ENCODE assay signal across 8 cellular contexts in genomic region chr1:117122297-117123025, GRCh38. TPM values are rescaled to one million over a fixed set of nuclear protein-coding genes. Genes with fewer than 3 reads are reported as not detected.
DNase-seq lines count a peak whose midpoint lies in the region; ATAC-seq and TF ChIP-seq lines count a peak whose summit lies in the region.

No MANE protein-coding gene starts in this region.

- intact Hi-C loops in activated T-helper 2 cell treated with anti-CD3 and anti-CD28 coated beads, Interferon-gamma antibody, Interleukin-2, Interleukin-4, amounts not matched to agents 10 μg/mL and 5 μg/mL and 100 μg/mL, durations not matched to agents 14 hours and 24 hours and 36 hours (cut with micrococcal nuclease): loop anchor here (1.0 to 10.0 kb wide), 2 partner anchors 62 to 242 kb away; partner anchors contain the start of genes MAN1A2 and TTF2
- intact Hi-C loops in lower leg skin (cut with DNase I; ENCODE audit: low total_unique reads): loop anchor here (5.0 kb wide), 1 partner anchor 55 kb away; no protein-coding TSS in a partner anchor

- H3K27me3 ChIP-seq in HL-60 (ENCODE audit: insufficient read depth, poor library complexity, severe bottlenecking): no peaks in the 10 kb centered on the region
- H3K27me3 ChIP-seq in iPS-15b (ENCODE audit: control insufficient read depth, insufficient read depth, low read length): no peaks in the 10 kb centered on the region

- no peak for ATAC-seq in stimulated activated memory B cell treated with anti-CD40 and anti-IgM and Interleukin-4, amounts not matched to agents 10 μg/mL and 1 μg/mL and 100 μg/mL, for 72 hours
- ATAC-seq in HG03342 (IDR thresholded peaks at IDR 0.05; ENCODE audit: unreplicated experiment): no peak
- ATAC-seq in GM21381 (IDR thresholded peaks at IDR 0.05; ENCODE audit: unreplicated experiment): no peak

- H3K36me3 Mint-ChIP-seq in activated T-helper 2 cell treated with anti-CD3 and anti-CD28 coated beads, Interferon-gamma antibody, Interleukin-2, Interleukin-4, amounts not matched to agents 10 μg/mL and 5 μg/mL and 100 μg/mL, durations not matched to agents 14 hours and 24 hours and 36 hours (ENCODE audit: low read depth): no peaks in the 10 kb centered on the region
- no peaks in the 10 kb centered on the region for H3K36me3 Mint-ChIP-seq in stimulated activated memory B cell treated with anti-CD40 and anti-IgM and Interleukin-4, amounts not matched to agents 10 μg/mL and 1 μg/mL and 100 μg/mL, for 72 hours

- H3K4me3 Mint-ChIP-seq in activated T-helper 2 cell treated with anti-CD3 and anti-CD28 coated beads, Interferon-gamma antibody, Interleukin-2, Interleukin-4, amounts not matched to agents 10 μg/mL and 5 μg/mL and 100 μg/mL, durations not matched to agents 14 hours and 24 hours and 36 hours (ENCODE audit: low read depth): peak overlapping the region; percentile 81
- H3K4me3 Mint-ChIP-seq in stimulated activated memory B cell treated with anti-CD40 and anti-IgM and Interleukin-4, amounts not matched to agents 10 μg/mL and 1 μg/mL and 100 μg/mL, for 72 hours: peak overlapping the region; percentile 85

- no peak for TF ChIP-seq POLR2A in lower leg skin (IDR thresholded peaks at IDR 0.05)

- peaks cover 2% of the 10 kb centered on the region for H3K4me1 ChIP-seq in iPS-15b (ENCODE audit: control insufficient read depth, insufficient read depth, low read length)

- H3K36me3 ChIP-seq in iPS-15b (ENCODE audit: control insufficient read depth, insufficient read depth, low read length): peaks cover 5% of the 10 kb centered on the region

- no peak for DNase-seq in HL-60 (ENCODE audit: low read depth in 1 of 2, low spot score in 1 of 2)
- DNase-seq in activated T-helper 2 cell treated with anti-CD3 and anti-CD28 coated beads, Interferon-gamma antibody, Interleukin-2, Interleukin-4, amounts not matched to agents 10 μg/mL and 5 μg/mL and 100 μg/mL, durations not matched to agents 14 hours and 24 hours and 36 hours (ENCODE audit: low spot score): no peak
- DNase-seq in lower leg skin (ENCODE audit: low spot score in 2 of 2): no peak
- no peak for DNase-seq in KBM-7

- H3K4me1 Mint-ChIP-seq in activated T-helper 2 cell treated with anti-CD3 and anti-CD28 coated beads, Interferon-gamma antibody, Interleukin-2, Interleukin-4, amounts not matched to agents 10 μg/mL and 5 μg/mL and 100 μg/mL, durations not matched to agents 14 hours and 24 hours and 36 hours (ENCODE audit: low read depth): peaks cover 5% of the 10 kb centered on the region
- peaks cover 7% of the 10 kb centered on the region for H3K4me1 Mint-ChIP-seq in stimulated activated memory B cell treated with anti-CD40 and anti-IgM and Interleukin-4, amounts not matched to agents 10 μg/mL and 1 μg/mL and 100 μg/mL, for 72 hours

- in situ Hi-C loops in KBM-7 (cut with MboI; ENCODE audit: low pct_unique_long_range_greater_than_20kb, low sequenced_read_pairs): no loop called here

- peak overlapping the region; percentile 60 for H3K4me3 ChIP-seq in HL-60 (replicated peaks; ENCODE audit: insufficient read depth, low read length)
- H3K4me3 ChIP-seq in iPS-15b (ENCODE audit: low read depth, low read length): peak overlapping the region; percentile 70
- H3K4me3 ChIP-seq in lower leg skin (ENCODE audit: low read depth, poor library complexity, severe bottlenecking): no peak overlapping the region

- no peak overlapping the region for H3K27ac Mint-ChIP-seq in activated T-helper 2 cell treated with anti-CD3 and anti-CD28 coated beads, Interferon-gamma antibody, Interleukin-2, Interleukin-4, amounts not matched to agents 10 μg/mL and 5 μg/mL and 100 μg/mL, durations not matched to agents 14 hours and 24 hours and 36 hours
- peak overlapping the region; percentile 69 for H3K27ac Mint-ChIP-seq in stimulated activated memory B cell treated with anti-CD40 and anti-IgM and Interleukin-4, amounts not matched to agents 10 μg/mL and 1 μg/mL and 100 μg/mL, for 72 hours

- TF ChIP-seq CTCF in HL-60 (IDR thresholded peaks at IDR 0.05; ENCODE audit: insufficient read depth, low read length): no peak
- no peak for TF ChIP-seq CTCF in lower leg skin (IDR thresholded peaks at IDR 0.05)

- H3K9me3 Mint-ChIP-seq in activated T-helper 2 cell treated with anti-CD3 and anti-CD28 coated beads, Interferon-gamma antibody, Interleukin-2, Interleukin-4, amounts not matched to agents 10 μg/mL and 5 μg/mL and 100 μg/mL, durations not matched to agents 14 hours and 24 hours and 36 hours: no peaks in the 10 kb centered on the region
- H3K9me3 Mint-ChIP-seq in stimulated activated memory B cell treated with anti-CD40 and anti-IgM and Interleukin-4, amounts not matched to agents 10 μg/mL and 1 μg/mL and 100 μg/mL, for 72 hours: no peaks in the 10 kb centered on the region

- no peak overlapping the region for H3K27ac ChIP-seq in HL-60 (replicated peaks)

- peak overlapping the region; percentile 56 for H3K9ac ChIP-seq in iPS-15b (ENCODE audit: low read depth, low read length)

- H3K9me3 ChIP-seq in iPS-15b (ENCODE audit: control insufficient read depth, insufficient read depth, low read length): no peaks in the 10 kb centered on the region

- H3K27me3 Mint-ChIP-seq in activated T-helper 2 cell treated with anti-CD3 and anti-CD28 coated beads, Interferon-gamma antibody, Interleukin-2, Interleukin-4, amounts not matched to agents 10 μg/mL and 5 μg/mL and 100 μg/mL, durations not matched to agents 14 hours and 24 hours and 36 hours (ENCODE audit: low read depth): peaks cover 19% of the 10 kb centered on the region
- no peaks in the 10 kb centered on the region for H3K27me3 Mint-ChIP-seq in stimulated activated memory B cell treated with anti-CD40 and anti-IgM and Interleukin-4, amounts not matched to agents 10 μg/mL and 1 μg/mL and 100 μg/mL, for 72 hours

- 29 to 50% methylated on average over 16 to 28 of the region's 33 CpGs for WGBS in lower leg skin, 2 donors

RNA-seq across cellular contexts. Expression of gene TRIM45, which starts 0.9 kb away (rescaled TPM):
- 1.5 and 1.8 TPM in 2 replicates for total RNA-seq in activated T-helper 2 cell treated with anti-CD3 and anti-CD28 coated beads, Interferon-gamma antibody, Interleukin-2, Interleukin-4, amounts not matched to agents 10 μg/mL and 5 μg/mL and 100 μg/mL, durations not matched to agents 14 hours and 24 hours and 36 hours
- 1 to 10 TPM in 3 of 4 donors, under 1 TPM in 1; 0.84 to 3.9 (median 1.8) TPM for total RNA-seq in lower leg skin
